Comparison of ENCODE assay signal across 13 cellular contexts in genomic region chr3:135905058-135905724, GRCh38.
A peak's percentile ranks its signal among the peaks of the same experiment; 100 is the strongest.
DNase-seq lines count a peak whose midpoint lies in the region; ATAC-seq and TF ChIP-seq lines count a peak whose summit lies in the region.
"Had no signal": no experiment of that assay in that cellular context is flagged by ENCODE, and none has a peak within 500 bp of the region (broad histone marks: within the 10 kb centered on the region; RNA-seq: fewer than 3 reads in every experiment).

No MANE protein-coding gene starts in this region.

- H3K4me2 ChIP-seq in H9 (ENCODE audit: insufficient read depth, insufficient read length, low read length) = no peak overlapping the region

- H3K79me1 ChIP-seq in H9 (ENCODE audit: insufficient read depth, low read depth, low read length, poor library complexity, severe bottlenecking) = no peaks in the 10 kb centered on the region

- H3K14ac ChIP-seq in H9 (ENCODE audit: insufficient read depth, low read length) = no peak overlapping the region

- no peak overlapping the region for H3K23ac ChIP-seq in H9 (ENCODE audit: insufficient read length, low read depth, low read length)

- H4K91ac ChIP-seq in H9 (ENCODE audit: insufficient read length, low read depth, low read length) = no peak overlapping the region

- H2AK5ac ChIP-seq in H9 (ENCODE audit: insufficient read length, low read length) = no peak overlapping the region

- TF ChIP-seq CTCF in AG09309 (IDR thresholded peaks at IDR 0.05; ENCODE audit: control insufficient read depth, insufficient read depth, low read depth, low read length, missing control alignments) (peak; percentile 63), H9 (conservative IDR thresholded peaks at IDR 0.05) (peak; percentile 53; the same call in 2 of the 3 replicates), VCaP (conservative IDR thresholded peaks at IDR 0.05) (peak; percentile 57), GM10266 (IDR thresholded peaks at IDR 0.05; ENCODE audit: control insufficient read depth, insufficient read depth, low read depth, missing control alignments) (no peak)

- peaks cover 8 to 9% of the 10 kb centered on the region in 2 experiments for H3K4me1 Mint-ChIP-seq in H9
- H3K4me1 Mint-ChIP-seq: stimulated activated memory B cell treated with anti-CD40 and anti-IgM and Interleukin-4, amounts not matched to agents 10 μg/mL and 1 μg/mL and 100 μg/mL, for 72 hours had no signal

- H3T11ph ChIP-seq in H9 (ENCODE audit: low read length) = no peak overlapping the region

- H4K5ac ChIP-seq in H9 (ENCODE audit: insufficient read length, low read depth, low read length) = no peak overlapping the region

- ATAC-seq in left ventricle myocardium superior (peak; percentile 69), GM18505 (IDR thresholded peaks at IDR 0.05; ENCODE audit: unreplicated experiment) (no peak), HG02571 (IDR thresholded peaks at IDR 0.05; ENCODE audit: unreplicated experiment) (no peak)
- ATAC-seq: stimulated activated memory B cell treated with anti-CD40 and anti-IgM and Interleukin-4, amounts not matched to agents 10 μg/mL and 1 μg/mL and 100 μg/mL, for 72 hours had no signal

- H4K8ac ChIP-seq in H9 (replicated peaks; ENCODE audit: insufficient read length, low read depth, low read length) = no peak overlapping the region

- no peak overlapping the region for H2BK120ac ChIP-seq in H9 (ENCODE audit: low read depth, low read length, poor library complexity, severe bottlenecking)

- no peak overlapping the region for H3K9ac ChIP-seq in H9 (ENCODE audit: extremely low read depth, insufficient read length, low read length)

- H3K27ac ChIP-seq in H9 (ENCODE audit: insufficient read length, low read depth, low read length) (no peak overlapping the region), VCaP (no peak overlapping the region)
- H3K27ac ChIP-seq: SJCRH30 had no signal

- DNase-seq in AG09309 (ENCODE audit: low read depth) (no peak), H9 (no peak), left ventricle myocardium superior (no peak), GM10266 (ENCODE audit: extremely low spot score) (no peak), HPDE6-E6E7 (ENCODE audit: extremely low spot score) (no peak)
- DNase-seq: activated CD4-positive, alpha-beta T cell treated with anti-CD3 and anti-CD28 coated beads for 48 hours; activated gamma-delta T cell; NCI-H2107 had no signal

- H2BK15ac ChIP-seq in H9 (ENCODE audit: low read depth, low read length) = no peak overlapping the region

- intact Hi-C loops in left ventricle myocardium superior (cut with micrococcal nuclease) = no loop called here

- no peak overlapping the region for H3K18ac ChIP-seq in H9 (ENCODE audit: insufficient read length, low read depth, low read length)

- TF ChIP-seq POLR2A in GM18505 (IDR thresholded peaks at IDR 0.05; ENCODE audit: borderline replicate concordance, extremely low read depth, insufficient read depth, insufficient read length) = no peak

- no peaks in the 10 kb centered on the region for H3K79me2 ChIP-seq in H9 (ENCODE audit: insufficient read depth, low read length)

- no peaks in the 10 kb centered on the region for H3K4me1 ChIP-seq in H9 (ENCODE audit: insufficient read depth, low read length)
- H3K4me1 ChIP-seq: SJCRH30 had no signal

- peaks cover 10 to 19% of the 10 kb centered on the region in 2 experiments for H3K9me3 Mint-ChIP-seq in H9
- H3K9me3 Mint-ChIP-seq: stimulated activated memory B cell treated with anti-CD40 and anti-IgM and Interleukin-4, amounts not matched to agents 10 μg/mL and 1 μg/mL and 100 μg/mL, for 72 hours had no signal

- no peak overlapping the region; a peak in 1 of 5 replicates for H3K4me3 Mint-ChIP-seq in H9
- H3K4me3 Mint-ChIP-seq: stimulated activated memory B cell treated with anti-CD40 and anti-IgM and Interleukin-4, amounts not matched to agents 10 μg/mL and 1 μg/mL and 100 μg/mL, for 72 hours had no signal

- H2AFZ ChIP-seq in H9 (ENCODE audit: low read length) = no peak overlapping the region

- H2BK5ac ChIP-seq in H9 (ENCODE audit: insufficient read length, low read length) = no peak overlapping the region

- H3K4ac ChIP-seq in H9 (ENCODE audit: low read depth, low read length) = no peak overlapping the region

- peaks cover 3 to 17% (median 5%) of the 10 kb centered on the region in 3 experiments; a peak in 6 of 7 replicates for H3K36me3 Mint-ChIP-seq in H9 (ENCODE audit: insufficient read depth in 1 of 3, low read depth in 3 of 3)
- H3K36me3 Mint-ChIP-seq: stimulated activated memory B cell treated with anti-CD40 and anti-IgM and Interleukin-4, amounts not matched to agents 10 μg/mL and 1 μg/mL and 100 μg/mL, for 72 hours had no signal

- no peak overlapping the region for H3K4me3 ChIP-seq in AG09309 (ENCODE audit: control insufficient read depth, low read depth, low read length)
- H3K4me3 ChIP-seq: SJCRH30 had no signal

- no peaks in the 10 kb centered on the region for H4K20me1 ChIP-seq in H9 (ENCODE audit: control insufficient read depth, insufficient read depth, insufficient read length)

- H3K23me2 ChIP-seq in H9 (ENCODE audit: insufficient read length, low read depth, low read length, poor library complexity, severe bottlenecking) = no peaks in the 10 kb centered on the region

- no CpG with 5 or more reads among the region's 5 CpGs for WGBS in H9 (ENCODE audit: extremely low coverage, insufficient read length, low lambda C conversion rate)

- H3K9me3 ChIP-seq in H9 (ENCODE audit: control insufficient read depth, low read depth, low read length) = no peaks in the 10 kb centered on the region
- H3K9me3 ChIP-seq: SJCRH30 had no signal

- H3K56ac ChIP-seq in H9 (ENCODE audit: insufficient read length, low read depth, low read length) = no peak overlapping the region

- H3K27ac Mint-ChIP-seq in H9 = peak overlapping the region in 1 of 3 experiments; percentile 2; a peak in 1 of 7 replicates
- H3K27ac Mint-ChIP-seq: stimulated activated memory B cell treated with anti-CD40 and anti-IgM and Interleukin-4, amounts not matched to agents 10 μg/mL and 1 μg/mL and 100 μg/mL, for 72 hours had no signal

- no peaks in the 10 kb centered on the region for H3K27me3 ChIP-seq in H9 (ENCODE audit: insufficient read depth, low read length)
- H3K27me3 ChIP-seq: SJCRH30 had no signal

- H2BK20ac ChIP-seq in H9 (ENCODE audit: low read depth, low read length, poor library complexity, severe bottlenecking) = no peak overlapping the region

- H2BK12ac ChIP-seq in H9 (ENCODE audit: insufficient read length, low read depth, low read length) = no peak overlapping the region

- peaks cover 3% of the 10 kb centered on the region; the same call in 1 of the 2 replicates for H3K27me3 Mint-ChIP-seq in H9 (ENCODE audit: low read depth)
